In genomic region chr16:57667526-57668258, GRCh38 we compare ENCODE assay signal across 12 cellular contexts. TPM values are rescaled to one million over a fixed set of nuclear protein-coding genes. Genes with fewer than 3 reads are reported as not detected.
DNase-seq lines count a peak whose midpoint lies in the region; ATAC-seq and TF ChIP-seq lines count a peak whose summit lies in the region.
"Had no signal": no experiment of that assay in that cellular context is flagged by ENCODE, and none has a peak within 500 bp of the region (broad histone marks: within the 10 kb centered on the region; RNA-seq: fewer than 3 reads in every experiment).

No MANE protein-coding gene starts in this region.

- H3K4me1 ChIP-seq in lower lobe of right lung, result peaks cover 8% of the 10 kb centered on the region
- H3K4me1 ChIP-seq in uterus, result no peaks in the 10 kb centered on the region

- intact Hi-C loops in lower lobe of right lung (cut with DNase I), result no loop called here
- intact Hi-C loops in uterus (cut with DNase I; ENCODE audit: low total_unique reads), result no loop called here

- H3K27me3 ChIP-seq in lower lobe of right lung (ENCODE audit: low read depth) (no peaks in the 10 kb centered on the region), uterus (no peaks in the 10 kb centered on the region)
- H3K27me3 ChIP-seq: ovary had no signal

- H3K27ac ChIP-seq in lower lobe of right lung (peak overlapping the region; percentile 41), uterus (no peak overlapping the region)
- H3K27ac ChIP-seq: ovary, thoracic aorta had no signal

- in situ Hi-C loops in G401 (cut with HindIII; ENCODE audit: low sequenced_read_pairs), result no loop called here

- H3K36me3 ChIP-seq in lower lobe of right lung (peaks cover 11% of the 10 kb centered on the region), uterus (no peaks in the 10 kb centered on the region)
- H3K36me3 ChIP-seq: ovary, thoracic aorta had no signal

- H3K9me3 ChIP-seq in lower lobe of right lung (no peaks in the 10 kb centered on the region), uterus (no peaks in the 10 kb centered on the region)
- H3K9me3 ChIP-seq: ovary, thoracic aorta had no signal

- TF ChIP-seq CTCF in LNCAP (IDR thresholded peaks at IDR 0.05) (peak; percentile 23; the same call in 1 of the 2 replicates), cardiac fibroblast (IDR thresholded peaks at IDR 0.05; ENCODE audit: low read depth, low read length) (peak; percentile 11), lower lobe of right lung (IDR thresholded peaks at IDR 0.05) (peak; percentile 30), uterus (IDR thresholded peaks at IDR 0.05) (no peak)

- peak; percentile 75 to 82 for ATAC-seq in lower lobe of right lung
- ATAC-seq: activated CD8-positive, alpha-beta T cell treated with anti-CD3 and anti-CD28 coated beads, Interleukin-2, amount 10 ng/mL, durations not matched to agents 7 days and 5 days had no signal

- H3K4me3 ChIP-seq in cardiac fibroblast (replicated peaks in 1 of 2; ENCODE audit: low read depth in 2 of 2, low read length in 2 of 2) (no peak overlapping the region), lower lobe of right lung (no peak overlapping the region), uterus (no peak overlapping the region)
- H3K4me3 ChIP-seq: ovary, thoracic aorta had no signal

- DNase-seq in CMK (ENCODE audit: low read depth), result peak; percentile 57
- DNase-seq in cardiac fibroblast (ENCODE audit: low read depth in 2 of 2), result peak in 1 of 2 donors; percentile 51
- peak; percentile 85 for DNase-seq in lower lobe of right lung
- DNase-seq in stimulated activated CD4-positive, alpha-beta T cell treated with anti-CD3 and anti-CD28 coated beads, Interleukin-4, amount 100 ng/mL, for 1 hour, result no peak
- no peak for DNase-seq in uterus
- DNase-seq in G401 (ENCODE audit: low spot score), result no peak
- DNase-seq in nucleus accumbens (lab: John Stamatoyannopoulos, UW), result no peak
- DNase-seq: activated CD8-positive, alpha-beta T cell treated with anti-CD3 and anti-CD28 coated beads, Interleukin-2, amount 10 ng/mL, durations not matched to agents 7 days and 5 days; NCI-H1694 had no signal

- TF ChIP-seq POLR2A in uterus (IDR thresholded peaks at IDR 0.05), result no peak

RNA-seq across cellular contexts. Expression of gene ADGRG3, which starts 0.4 kb away (rescaled TPM):
- total RNA-seq in lower lobe of right lung (7.7 TPM), uterus (1 to 10 TPM in 3 of 4 donors, not detected in 1; 1.0 to 3.2 (median 2.5) TPM)
- total RNA-seq in G401 (2014; rRNA removed; shearing (Covaris generic)), result not detected in 2 replicates

RNA-seq across cellular contexts. Expression of gene DRC7, which starts 26.9 kb away (rescaled TPM):
- total RNA-seq in lower lobe of right lung (4.3 TPM), uterus (1 to 10 TPM in 1 of 4 donors, under 1 TPM in 1, not detected in 2; 0.18 to 5.4 TPM)
- total RNA-seq in G401 (2014; rRNA removed; shearing (Covaris generic)), result 0.37 TPM in 1 of 2 replicates, not detected in the other
- total RNA-seq: thoracic aorta had no signal

RNA-seq across cellular contexts. Expression of gene ADGRG1, which starts 39.3 kb away (rescaled TPM):
- total RNA-seq in lower lobe of right lung (37.9 TPM), uterus (10 to 100 TPM in 1 of 4 donors, 1 to 10 TPM in 3; 6.5 to 87.0 (median 7.8) TPM)
- 4.1 and 5.5 TPM in 2 replicates for total RNA-seq in G401 (2014; rRNA removed; shearing (Covaris generic))

Comparison
In these comparisons a context has a peak if more than half of its experiments do, and no peak if none do; other contexts are left out.
1. DNase-seq: peak in CMK (single experiment) and lower lobe of right lung (single experiment); none in stimulated activated CD4-positive, alpha-beta T cell treated with anti-CD3 and anti-CD28 coated beads, Interleukin-4, amount 100 ng/mL, for 1 hour (single experiment), uterus (0 of 2), G401 (single experiment) and nucleus accumbens (0 of 56).
2. CTCF ChIP-seq: peak in LNCAP (single experiment), cardiac fibroblast (single experiment) and lower lobe of right lung (single experiment); none in uterus (0 of 4).